Comparison of ENCODE assay signal across 2 cellular contexts in the genomic region with DNA sequence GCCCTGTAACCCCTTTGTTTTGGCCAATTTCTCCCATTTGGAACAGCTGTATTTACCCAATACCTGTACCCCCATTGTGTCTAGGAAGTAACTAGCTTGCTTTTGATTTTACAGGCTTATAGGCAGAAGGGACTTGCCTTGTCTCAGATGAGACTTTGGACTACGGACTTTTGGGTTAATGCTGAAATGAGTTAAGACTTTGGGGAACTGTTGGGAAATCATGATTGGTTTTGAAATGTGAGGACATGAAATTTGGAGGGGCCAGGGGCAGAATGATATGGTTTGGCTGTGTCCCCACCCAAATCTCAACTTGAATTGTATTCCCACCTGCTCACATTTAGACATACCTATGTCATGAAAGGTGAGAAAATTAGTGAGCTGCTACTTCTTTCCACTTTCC. TPM values are rescaled to one million over a fixed set of nuclear protein-coding genes. Genes with fewer than 3 reads are reported as not detected.
"Had no signal": no experiment of that assay in that cellular context is flagged by ENCODE, and none has a peak within 500 bp of the region (broad histone marks: within the 10 kb centered on the region; RNA-seq: fewer than 3 reads in every experiment).

No MANE protein-coding gene starts in this region.

RNA-seq across cellular contexts. Expression of gene MOCS1, which starts 38.5 kb away (rescaled TPM):
- total RNA-seq: OCI-LY7, PC-9 had no signal
